In genomic region chr2:191486584-191487320, GRCh38 we compare ENCODE assay signal across 9 cellular contexts.
DNase-seq lines count a peak whose midpoint lies in the region; ATAC-seq and TF ChIP-seq lines count a peak whose summit lies in the region.
"Had no signal": no experiment of that assay in that cellular context is flagged by ENCODE, and none has a peak within 500 bp of the region (broad histone marks: within the 10 kb centered on the region; RNA-seq: fewer than 3 reads in every experiment).

No MANE protein-coding gene starts in this region.

- no peaks in the 10 kb centered on the region for H3K4me1 Mint-ChIP-seq in CD4-positive, alpha-beta memory T cell

- TF ChIP-seq CTCF in mammary epithelial cell (conservative IDR thresholded peaks at IDR 0.05 in 1 of 2, IDR thresholded peaks at IDR 0.05 in 1 of 2; ENCODE audit: extremely low read depth in 1 of 2, insufficient read depth in 1 of 2, low read depth in 1 of 2, low read length in 2 of 2) (no peak), mucosa of descending colon (IDR thresholded peaks at IDR 0.05) (no peak), WERI-Rb-1 (IDR thresholded peaks at IDR 0.05; ENCODE audit: low read depth, low read length) (no peak)

- peaks cover 23% of the 10 kb centered on the region for H3K4me1 ChIP-seq in mammary epithelial cell (ENCODE audit: insufficient read depth, low read length)
- H3K4me1 ChIP-seq in mucosa of descending colon (ENCODE audit: low read depth), result peaks cover 6% of the 10 kb centered on the region
- H3K4me1 ChIP-seq in CD4-positive, alpha-beta memory T cell (ENCODE audit: insufficient read depth, low read length), result no peaks in the 10 kb centered on the region

- ATAC-seq in mucosa of descending colon, result peak; percentile 77

- H3K27me3 Mint-ChIP-seq in CD4-positive, alpha-beta memory T cell, result peaks cover 8 to 11% of the 10 kb centered on the region in 2 donors

- H3K9me3 ChIP-seq in mammary epithelial cell (replicated peaks; ENCODE audit: insufficient read depth, low read length) (no peaks in the 10 kb centered on the region), mucosa of descending colon (peaks cover 5% of the 10 kb centered on the region), WERI-Rb-1 (ENCODE audit: severe bottlenecking) (peaks cover 7% of the 10 kb centered on the region)
- no peaks in the 10 kb centered on the region for H3K9me3 ChIP-seq in CD4-positive, alpha-beta memory T cell (ENCODE audit: control insufficient read depth in 1 of 2, low read length in 2 of 2)

- no peak overlapping the region for H3K4me3 Mint-ChIP-seq in CD4-positive, alpha-beta memory T cell

- H3K9ac ChIP-seq in mammary epithelial cell (ENCODE audit: insufficient read depth, low read length), result no peak overlapping the region

- H4K20me1 ChIP-seq in mammary epithelial cell (ENCODE audit: insufficient read depth, low read length), result no peaks in the 10 kb centered on the region

- dilution Hi-C loops in mammary epithelial cell (cut with HindIII; ENCODE audit: low sequenced_read_pairs), result no loop called here

- H3K4me3 ChIP-seq in mammary epithelial cell (replicated peaks in 1 of 3; ENCODE audit: insufficient read depth in 1 of 3, low read depth in 2 of 3, low read length in 3 of 3) (no peak overlapping the region), mucosa of descending colon (no peak overlapping the region), WERI-Rb-1 (ENCODE audit: low read depth, low read length) (no peak overlapping the region)
- no peak overlapping the region for H3K4me3 ChIP-seq in CD4-positive, alpha-beta memory T cell (ENCODE audit: low read length in 2 of 2)
- H3K4me3 ChIP-seq: left ventricle myocardium inferior had no signal

- POLR2A ChIA-PET in CD4-positive, alpha-beta memory T cell (lab: Charles Lee; ENCODE audit: partially characterized antibody), result no interaction called here

- peaks cover 5 to 22% (median 8%) of the 10 kb centered on the region in 8 donors for H3K9me3 Mint-ChIP-seq in CD4-positive, alpha-beta memory T cell

- BruUV-seq in mammary epithelial cell (replicated peaks; lab: Mats Ljungman, UMichigan), result no TSS peak

- no peak overlapping the region for H3K27ac Mint-ChIP-seq in CD4-positive, alpha-beta memory T cell

- no peak overlapping the region for H2AFZ ChIP-seq in mammary epithelial cell (ENCODE audit: low read depth, low read length)

- in situ Hi-C loops in Caki2 (cut with HindIII; ENCODE audit: low pct_unique_long_range_greater_than_20kb, low sequenced_read_pairs), result no loop called here
- in situ Hi-C loops in mammary epithelial cell (cut with MboI; ENCODE audit: low sequenced_read_pairs in 2 of 2), result no loop called here

- no peaks in the 10 kb centered on the region for H3K36me3 ChIP-seq in mammary epithelial cell (ENCODE audit: insufficient read depth, low read length)
- H3K36me3 ChIP-seq in mucosa of descending colon (ENCODE audit: low read depth), result no peaks in the 10 kb centered on the region
- H3K36me3 ChIP-seq in CD4-positive, alpha-beta memory T cell (ENCODE audit: insufficient read depth, low read length), result no peaks in the 10 kb centered on the region
- no peaks in the 10 kb centered on the region for H3K36me3 ChIP-seq in WERI-Rb-1
- H3K36me3 ChIP-seq: left ventricle myocardium inferior had no signal

- H3K36me3 Mint-ChIP-seq in CD4-positive, alpha-beta memory T cell, result peaks cover 0 to 3% of the 10 kb centered on the region in 2 donors

- H3K79me2 ChIP-seq in mammary epithelial cell (ENCODE audit: insufficient read depth, low read length), result no peaks in the 10 kb centered on the region

- WGBS in mammary epithelial cell (ENCODE audit: low coverage, missing lambda C conversion rate), result 3% methylated on average over 3 of the region's 3 CpGs

- peak; percentile 83 for DNase-seq in Caki2 (ENCODE audit: low read depth)
- peak; percentile 96 for DNase-seq in HT1080 (ENCODE audit: low read depth)
- peak; percentile 98 for DNase-seq in mammary epithelial cell
- peak in 1 of 3 donors; percentile 14 for DNase-seq in mucosa of descending colon
- no peak for DNase-seq in NCI-H2081 (lab: John Stamatoyannopoulos, UW)
- no peak for DNase-seq in NCI-H82 (lab: John Stamatoyannopoulos, UW)
- DNase-seq in CD4-positive, alpha-beta memory T cell, result no peak
- DNase-seq in WERI-Rb-1, result no peak
- DNase-seq: left ventricle myocardium inferior had no signal

- intact Hi-C loops in mammary epithelial cell (cut with micrococcal nuclease) (no loop called here), mucosa of descending colon (cut with DNase I, micrococcal nuclease) (no loop called here)
- intact Hi-C loops in CD4-positive, alpha-beta memory T cell (cut with micrococcal nuclease), result no loop called here

- H3K27ac ChIP-seq in mammary epithelial cell (ENCODE audit: insufficient read depth, low read depth, low read length) (peak overlapping the region; percentile 46), WERI-Rb-1 (no peak overlapping the region)
- no peak overlapping the region for H3K27ac ChIP-seq in CD4-positive, alpha-beta memory T cell (ENCODE audit: low read depth, low read length)
- H3K27ac ChIP-seq: left ventricle myocardium inferior had no signal

- H3K4me2 ChIP-seq in mammary epithelial cell (ENCODE audit: insufficient read depth, low read depth, low read length), result peak overlapping the region; percentile 48

- no peaks in the 10 kb centered on the region for H3K27me3 ChIP-seq in mammary epithelial cell (ENCODE audit: insufficient read depth, low read length)
- H3K27me3 ChIP-seq in CD4-positive, alpha-beta memory T cell (ENCODE audit: insufficient read depth, low read length), result peaks cover 6% of the 10 kb centered on the region
- H3K27me3 ChIP-seq in WERI-Rb-1 (ENCODE audit: insufficient read depth, low read depth, severe bottlenecking), result no peaks in the 10 kb centered on the region

- CTCF ChIA-PET in mammary epithelial cell (lab: Charles Lee; ENCODE audit: low non-redundant PET), result interaction anchor here (0.6 kb wide), 1 partner anchor 80 kb away, joined by 3 read pairs; no protein-coding TSS in a partner anchor
- CTCF ChIA-PET in CD4-positive, alpha-beta memory T cell (lab: Charles Lee; ENCODE audit: partially characterized antibody), result interaction anchor here (1.0 kb wide), 1 partner anchor 331 kb away, joined by 3 read pairs; no protein-coding TSS in a partner anchor

Comparison
In these comparisons a context has a peak if more than half of its experiments do, and no peak if none do; other contexts are left out.
1. DNase-seq: peak in Caki2 (single experiment), HT1080 (single experiment) and mammary epithelial cell (single experiment); none in NCI-H2081 (0 of 2), NCI-H82 (single experiment), CD4-positive, alpha-beta memory T cell (0 of 5) and WERI-Rb-1 (single experiment).